In genomic region chr19:5966215-5966614, GRCh38 we compare ENCODE assay signal across 13 cellular contexts. TPM values are rescaled to one million over a fixed set of nuclear protein-coding genes. Genes with fewer than 3 reads are reported as not detected.
A peak's percentile ranks its signal among the peaks of the same experiment; 100 is the strongest.
DNase-seq lines count a peak whose midpoint lies in the region; ATAC-seq and TF ChIP-seq lines count a peak whose summit lies in the region.
"Had no signal": no experiment of that assay in that cellular context is flagged by ENCODE, and none has a peak within 500 bp of the region (broad histone marks: within the 10 kb centered on the region; RNA-seq: fewer than 3 reads in every experiment).

No MANE protein-coding gene starts in this region.

- H3K27me3 ChIP-seq in CD4-positive, alpha-beta T cell (ENCODE audit: control insufficient read depth, insufficient read depth, low read length), result no peaks in the 10 kb centered on the region
- H3K27me3 ChIP-seq in gastroesophageal sphincter (no peaks in the 10 kb centered on the region), testis (no peaks in the 10 kb centered on the region)

- DNase-seq in CD4-positive, alpha-beta T cell, result no peak
- DNase-seq in T-helper 17 cell, result no peak
- no peak for DNase-seq in omental fat pad (ENCODE audit: low spot score)
- no peak for DNase-seq in DMS 273 treated with DMSO at 0.1 percent for 48 hours (lab: John Stamatoyannopoulos, UW)
- no peak for DNase-seq in testis
- DNase-seq: DMS79 treated with DMSO at 0.1 percent for 48 hours; NCI-H345; stimulated activated CD8-positive, alpha-beta memory T cell treated with anti-CD3 and anti-CD28 coated beads, Interleukin-4, amount 100 ng/mL, for 48 hours had no signal

- no peaks in the 10 kb centered on the region for H3K9me3 Mint-ChIP-seq in CD4-positive, alpha-beta T cell
- H3K9me3 Mint-ChIP-seq: dendritic cell treated with granulocyte-macrophage colony-stimulating factor and Interleukin-4, amounts not matched to agents 40 ng/mL and 50 ng/mL, for 4 days had no signal

- peaks cover 33% of the 10 kb centered on the region for H3K36me3 Mint-ChIP-seq in CD4-positive, alpha-beta T cell (ENCODE audit: low read depth)
- peaks cover 2% of the 10 kb centered on the region for H3K36me3 Mint-ChIP-seq in T-helper 17 cell (ENCODE audit: low read depth)

- peak overlapping the region; percentile 98 for H3K27ac Mint-ChIP-seq in CD4-positive, alpha-beta T cell
- peak overlapping the region; percentile 99 for H3K27ac Mint-ChIP-seq in T-helper 17 cell
- H3K27ac Mint-ChIP-seq: dendritic cell treated with granulocyte-macrophage colony-stimulating factor and Interleukin-4, amounts not matched to agents 40 ng/mL and 50 ng/mL, for 4 days had no signal

- no peaks in the 10 kb centered on the region for H3K9me3 ChIP-seq in CD4-positive, alpha-beta T cell (ENCODE audit: control insufficient read depth, low read length)
- no peaks in the 10 kb centered on the region for H3K9me3 ChIP-seq in T-helper 17 cell (ENCODE audit: control insufficient read depth, low read length, poor library complexity, severe bottlenecking)
- H3K9me3 ChIP-seq in gastroesophageal sphincter, result no peaks in the 10 kb centered on the region
- no peaks in the 10 kb centered on the region for H3K9me3 ChIP-seq in testis

- H3K4me1 ChIP-seq in gastroesophageal sphincter, result peaks cover 17 to 100% (median 78%) of the 10 kb centered on the region in 3 donors
- peaks cover 21% of the 10 kb centered on the region for H3K4me1 ChIP-seq in testis

- H3K36me3 ChIP-seq in gastroesophageal sphincter (no peaks in the 10 kb centered on the region), testis (ENCODE audit: low read depth, missing control alignments) (no peaks in the 10 kb centered on the region)

- intact Hi-C loops in CD4-positive, alpha-beta T cell (cut with DNase I, micrococcal nuclease), result loop anchor here in 1 of 2 experiments (5.0 kb wide), 1 partner anchor 56 kb away; no protein-coding TSS in a partner anchor
- intact Hi-C loops in testis (cut with DNase I; ENCODE audit: low total_unique reads), result no loop called here

- peaks cover 92% of the 10 kb centered on the region for H3K4me1 Mint-ChIP-seq in CD4-positive, alpha-beta T cell (ENCODE audit: low read depth)
- peaks cover 62% of the 10 kb centered on the region for H3K4me1 Mint-ChIP-seq in T-helper 17 cell

- 0 to 21% methylated on average over 3 to 7 of the region's 8 CpGs for WGBS in gastroesophageal sphincter (ENCODE audit: low coverage in 1 of 2), 2 donors
- WGBS in testis, 2 donors, result 67 to 71% methylated on average over 8 of the region's 8 CpGs

- no peak for TF ChIP-seq POLR2A in gastroesophageal sphincter (IDR thresholded peaks at IDR 0.05)
- TF ChIP-seq POLR2A in testis (IDR thresholded peaks at IDR 0.05), result no peak

- no peak overlapping the region for H3K4me3 ChIP-seq in gastroesophageal sphincter
- H3K4me3 ChIP-seq in testis, result no peak overlapping the region

- no peak for TF ChIP-seq EP300 in gastroesophageal sphincter (IDR thresholded peaks at IDR 0.05)

- CTCF ChIA-PET in CD4-positive, alpha-beta T cell (lab: Charles Lee), result interaction anchor here (2.2 to 2.3 kb wide), 2 partner anchors 21 to 162 kb away, joined by 5 to 9 read pairs; no protein-coding TSS in a partner anchor

- POLR2A ChIA-PET in CD4-positive, alpha-beta T cell (lab: Charles Lee), result interaction anchor here (1.2 to 1.7 kb wide), 2 partner anchors 9 to 12 kb away, joined by 5 to 6 read pairs; partner anchors contain the start of gene RANBP3

- no peak for TF ChIP-seq CTCF in CD4-positive, alpha-beta T cell (IDR thresholded peaks at IDR 0.05)
- TF ChIP-seq CTCF in gastroesophageal sphincter (IDR thresholded peaks at IDR 0.05) (no peak), omental fat pad (IDR thresholded peaks at IDR 0.05) (no peak), testis (IDR thresholded peaks at IDR 0.05) (no peak)

- no peak overlapping the region for H3K4me3 Mint-ChIP-seq in CD4-positive, alpha-beta T cell
- H3K4me3 Mint-ChIP-seq in T-helper 17 cell, result no peak overlapping the region
- H3K4me3 Mint-ChIP-seq: dendritic cell treated with granulocyte-macrophage colony-stimulating factor and Interleukin-4, amounts not matched to agents 40 ng/mL and 50 ng/mL, for 4 days had no signal

- no peak overlapping the region for H3K27ac ChIP-seq in CD4-positive, alpha-beta T cell (ENCODE audit: low read depth, low read length)
- peak overlapping the region; percentile 68 to 89 (median 84) for H3K27ac ChIP-seq in gastroesophageal sphincter
- no peak overlapping the region for H3K27ac ChIP-seq in testis
- H3K27ac ChIP-seq: KMS-11 had no signal

- no peak for ATAC-seq in CD4-positive, alpha-beta T cell (ENCODE audit: poor library complexity)
- ATAC-seq in T-helper 17 cell, result no peak
- ATAC-seq in gastroesophageal sphincter, result peak; percentile 87
- ATAC-seq in omental fat pad (ENCODE audit: low FRiP score), result peak; percentile 63
- ATAC-seq in GM18511 (IDR thresholded peaks at IDR 0.05; ENCODE audit: unreplicated experiment), result no peak
- no peak for ATAC-seq in HG03139 (IDR thresholded peaks at IDR 0.05; ENCODE audit: unreplicated experiment)

- H3K27me3 Mint-ChIP-seq in CD4-positive, alpha-beta T cell, result no peaks in the 10 kb centered on the region
- H3K27me3 Mint-ChIP-seq in T-helper 17 cell, result no peaks in the 10 kb centered on the region
- H3K27me3 Mint-ChIP-seq: dendritic cell treated with granulocyte-macrophage colony-stimulating factor and Interleukin-4, amounts not matched to agents 40 ng/mL and 50 ng/mL, for 4 days had no signal

RNA-seq across cellular contexts. Expression of gene RANBP3, which starts 11.7 kb away (rescaled TPM):
- 10 to 100 TPM; 82.7 to 88.7 TPM for total RNA-seq in CD4-positive, alpha-beta T cell
- 10 to 100 TPM; 76.8 to 86.9 TPM for total RNA-seq in T-helper 17 cell
- 100 to 1,000 TPM in 2 of 4 donors, 10 to 100 TPM in 2; 87.0 to 125 (median 104) TPM for total RNA-seq in gastroesophageal sphincter
- 10 to 100 TPM; 43.8 to 60.1 (median 45.9) TPM for total RNA-seq in omental fat pad
- total RNA-seq in testis, result 100 to 1,000 TPM; 145 to 148 TPM
- polyA plus RNA-seq in testis (ENCODE audit: insufficient read depth, low read depth, low replicate concordance), result 142 TPM

RNA-seq across cellular contexts. Expression of gene CAPS, which starts 52.2 kb away (rescaled TPM):
- 10 to 100 TPM; 43.2 to 44.2 TPM for total RNA-seq in CD4-positive, alpha-beta T cell
- total RNA-seq in T-helper 17 cell, result 10 to 100 TPM; 41.0 to 47.1 TPM
- 10 to 100 TPM in 3 of 4 donors, 1 to 10 TPM in 1; 10.0 to 19.6 (median 15.2) TPM for total RNA-seq in gastroesophageal sphincter
- total RNA-seq in omental fat pad, result 1 to 10 TPM; 2.3 to 9.0 (median 4.6) TPM
- 10 to 100 TPM in 1 of 2 donors, 1 to 10 TPM in 1; 9.4 to 13.9 TPM for total RNA-seq in testis
- polyA plus RNA-seq in testis (ENCODE audit: insufficient read depth, low read depth, low replicate concordance), result 20.9 TPM

Comparison
In these comparisons a context has a peak if more than half of its experiments do, and no peak if none do; other contexts are left out.
1. ATAC-seq: peak in gastroesophageal sphincter (single experiment) and omental fat pad (single experiment); none in CD4-positive, alpha-beta T cell (single experiment), T-helper 17 cell (single experiment), GM18511 (single experiment) and HG03139 (single experiment).
2. H3K27ac ChIP-seq: peak in gastroesophageal sphincter (4 of 4); none in CD4-positive, alpha-beta T cell (single experiment) and testis (0 of 2).